In genomic region chr9:89428901-89429890, GRCh38 we compare ENCODE assay signal across 8 cellular contexts.
DNase-seq lines count a peak whose midpoint lies in the region; ATAC-seq lines count a peak whose summit lies in the region.

No MANE protein-coding gene starts in this region.

- peak overlapping the region; percentile 50 to 97 (median 86) for H3K27ac Mint-ChIP-seq in CD4-positive, alpha-beta memory T cell
- peak overlapping the region; percentile 75 for H3K27ac Mint-ChIP-seq in activated naive CD4-positive, alpha-beta T cell treated with anti-CD3 and anti-CD28 coated beads, Interleukin-2, amount 10 ng/mL, durations not matched to agents 7 days and 5 days

- no peaks in the 10 kb centered on the region for H3K27me3 Mint-ChIP-seq in CD4-positive, alpha-beta memory T cell
- no peaks in the 10 kb centered on the region for H3K27me3 Mint-ChIP-seq in activated naive CD4-positive, alpha-beta T cell treated with anti-CD3 and anti-CD28 coated beads, Interleukin-2, amount 10 ng/mL, durations not matched to agents 7 days and 5 days

- peak overlapping the region in 5 of 8 donors; percentile 17 to 73 (median 53) for H3K4me3 Mint-ChIP-seq in CD4-positive, alpha-beta memory T cell
- no peak overlapping the region for H3K4me3 Mint-ChIP-seq in activated naive CD4-positive, alpha-beta T cell treated with anti-CD3 and anti-CD28 coated beads, Interleukin-2, amount 10 ng/mL, durations not matched to agents 7 days and 5 days

- H3K36me3 Mint-ChIP-seq in CD4-positive, alpha-beta memory T cell: peaks cover under 1 to 51% of the 10 kb centered on the region in 2 donors
- peaks cover 52% of the 10 kb centered on the region for H3K36me3 Mint-ChIP-seq in activated naive CD4-positive, alpha-beta T cell treated with anti-CD3 and anti-CD28 coated beads, Interleukin-2, amount 10 ng/mL, durations not matched to agents 7 days and 5 days

- peaks cover 62 to 100% (median 85%) of the 10 kb centered on the region in 4 donors for H3K4me1 Mint-ChIP-seq in CD4-positive, alpha-beta memory T cell
- peaks cover 70% of the 10 kb centered on the region for H3K4me1 Mint-ChIP-seq in activated naive CD4-positive, alpha-beta T cell treated with anti-CD3 and anti-CD28 coated beads, Interleukin-2, amount 10 ng/mL, durations not matched to agents 7 days and 5 days

- H3K9me3 Mint-ChIP-seq in CD4-positive, alpha-beta memory T cell: peaks cover 0 to 6% (median 0%) of the 10 kb centered on the region in 8 donors
- peaks cover 4% of the 10 kb centered on the region for H3K9me3 Mint-ChIP-seq in activated naive CD4-positive, alpha-beta T cell treated with anti-CD3 and anti-CD28 coated beads, Interleukin-2, amount 10 ng/mL, durations not matched to agents 7 days and 5 days

- H3K9me3 ChIP-seq in CD4-positive, alpha-beta memory T cell (ENCODE audit: control insufficient read depth in 1 of 2, low read length in 2 of 2): no peaks in the 10 kb centered on the region

- no peaks in the 10 kb centered on the region for H3K27me3 ChIP-seq in CD4-positive, alpha-beta memory T cell (ENCODE audit: insufficient read depth, low read length)

- peaks cover 100% of the 10 kb centered on the region for H3K4me1 ChIP-seq in CD4-positive, alpha-beta memory T cell (ENCODE audit: insufficient read depth, low read length)

- DNase-seq in CD4-positive, alpha-beta memory T cell: peak; percentile 66 to 86 (median 73)
- peak; percentile 17 for DNase-seq in MV-4-11 (lab: John Stamatoyannopoulos, UW)
- DNase-seq in activated naive CD4-positive, alpha-beta T cell treated with anti-CD3 and anti-CD28 coated beads, Interleukin-2, amount 10 ng/mL, durations not matched to agents 7 days and 5 days: peak; percentile 72
- DNase-seq in midbrain (lab: John Stamatoyannopoulos, UW): peak; percentile 18
- DNase-seq in NCI-H748 (lab: John Stamatoyannopoulos, UW; ENCODE audit: unreplicated experiment): no peak
- DNase-seq in GM19238 (ENCODE audit: insufficient read length, low spot score): no peak
- DNase-seq in NCI-H1930 (lab: John Stamatoyannopoulos, UW): no peak

- no peak overlapping the region for H3K4me3 ChIP-seq in CD4-positive, alpha-beta memory T cell (ENCODE audit: low read length in 2 of 2)

- CTCF ChIA-PET in CD4-positive, alpha-beta memory T cell (lab: Charles Lee; ENCODE audit: partially characterized antibody): interaction anchor here (0.8 to 13.8 kb wide), 42 partner anchors 8 to 127 kb away, joined by 3 to 166 read pairs (median 6); no protein-coding TSS in a partner anchor
- CTCF ChIA-PET in activated naive CD4-positive, alpha-beta T cell treated with anti-CD3 and anti-CD28 coated beads, Interleukin-2, amount 10 ng/mL, durations not matched to agents 7 days and 5 days (lab: Charles Lee): interaction anchor here (0.6 to 6.6 kb wide), 30 partner anchors 10 to 168 kb away, joined by 3 to 59 read pairs (median 3); no protein-coding TSS in a partner anchor

- peak overlapping the region; percentile 4 for H3K27ac ChIP-seq in CD4-positive, alpha-beta memory T cell (ENCODE audit: low read depth, low read length)

- intact Hi-C loops in CD4-positive, alpha-beta memory T cell (cut with micrococcal nuclease): loop anchor here (1.0 to 5.0 kb wide), 2 partner anchors 63 to 120 kb away; no protein-coding TSS in a partner anchor

- ATAC-seq in GM18498 (IDR thresholded peaks at IDR 0.05; ENCODE audit: unreplicated experiment): no peak

- POLR2A ChIA-PET in CD4-positive, alpha-beta memory T cell (lab: Charles Lee; ENCODE audit: partially characterized antibody): interaction anchor here (0.6 to 3.7 kb wide), 23 partner anchors 9 to 130 kb away, joined by 3 to 20 read pairs (median 4); partner anchors contain the start of gene SECISBP2

- H3K36me3 ChIP-seq in CD4-positive, alpha-beta memory T cell (ENCODE audit: insufficient read depth, low read length): peaks cover 28% of the 10 kb centered on the region

Comparison
In these comparisons a context has a peak if more than half of its experiments do, and no peak if none do; other contexts are left out.
1. DNase-seq: peak in CD4-positive, alpha-beta memory T cell (5 of 5), MV-4-11 (single experiment), activated naive CD4-positive, alpha-beta T cell treated with anti-CD3 and anti-CD28 coated beads, Interleukin-2, amount 10 ng/mL, durations not matched to agents 7 days and 5 days (single experiment) and midbrain (single experiment); none in NCI-H748 (single experiment), GM19238 (single experiment) and NCI-H1930 (0 of 2).